Comparison of ENCODE assay signal across 1 cellular context in genomic region chr11:102431404-102431803, GRCh38.
A peak's percentile ranks its signal among the peaks of the same experiment; 100 is the strongest.
TF ChIP-seq lines count a peak whose summit lies in the region.

No MANE protein-coding gene starts in this region.

TF ChIP-seq in GM12878, 131 proteins besides CTCF, POLR2A, EP300 and RAD21:
- 0 out of 4 replicates have a peak, but pooled peaks of 1 of the 2 experiments have one; percentile 1 for TF ChIP-seq CEBPB (IDR thresholded peaks at IDR 0.05; ENCODE audit: borderline replicate concordance in 1 of 2, low read depth in 2 of 2, low read length in 2 of 2)
- no peak for TF ChIP-seq SKIL (IDR thresholded peaks at IDR 0.05; ENCODE audit: low read depth, poor library complexity, severe bottlenecking)
